27 cellular contexts compared by ENCODE assay signal in genomic region chr2:63484481-63484880, GRCh38.
DNase-seq lines count a peak whose midpoint lies in the region; ATAC-seq and TF ChIP-seq lines count a peak whose summit lies in the region.
"Had no signal": no experiment of that assay in that cellular context is flagged by ENCODE, and none has a peak within 500 bp of the region (broad histone marks: within the 10 kb centered on the region; RNA-seq: fewer than 3 reads in every experiment).

No MANE protein-coding gene starts in this region.

- no peak for TF ChIP-seq CTCF in heart right ventricle (IDR thresholded peaks at IDR 0.05)
- TF ChIP-seq CTCF in smooth muscle cell (IDR thresholded peaks at IDR 0.05; ENCODE audit: borderline replicate concordance, insufficient read depth, poor library complexity, severe bottlenecking), result no peak

- intact Hi-C loops in heart right ventricle (cut with DNase I), result loop anchor here in 1 of 10 donors (10.0 kb wide), 1 partner anchor 690 kb away; no protein-coding TSS in a partner anchor
- intact Hi-C loops in activated T-helper 2 cell treated with anti-CD3 and anti-CD28 coated beads, Interferon-gamma antibody, Interleukin-2, Interleukin-4, amounts not matched to agents 10 μg/mL and 5 μg/mL and 100 μg/mL, durations not matched to agents 14 hours and 24 hours and 36 hours (cut with micrococcal nuclease), result no loop called here

- H3K4me3 Mint-ChIP-seq in activated T-helper 2 cell treated with anti-CD3 and anti-CD28 coated beads, Interferon-gamma antibody, Interleukin-2, Interleukin-4, amounts not matched to agents 10 μg/mL and 5 μg/mL and 100 μg/mL, durations not matched to agents 14 hours and 24 hours and 36 hours (ENCODE audit: low read depth), result no peak overlapping the region
- H3K4me3 Mint-ChIP-seq in natural killer cell treated with Interleukin-12 subunit alpha and Interleukin-12 subunit beta and Interleukin-15 and Interleukin-18, amount 100 ng/mL, for 72 hours, result no peak overlapping the region
- H3K4me3 Mint-ChIP-seq: activated naive CD4-positive, alpha-beta T cell treated with anti-CD3 and anti-CD28 coated beads for 36 hours; CD14-positive monocyte; dendritic cell treated with granulocyte-macrophage colony-stimulating factor and Interleukin-4, amounts not matched to agents 40 ng/mL and 50 ng/mL, for 4 days; memory B cell had no signal

- DNase-seq in NCI-H526 (lab: John Stamatoyannopoulos, UW), result peak; percentile 91 to 95
- DNase-seq in heart right ventricle, result no peak
- peak; percentile 65 for DNase-seq in pons (ENCODE audit: low spot score)
- no peak for DNase-seq in smooth muscle cell (lab: John Stamatoyannopoulos, UW; ENCODE audit: unreplicated experiment)
- no peak for DNase-seq in activated T-helper 2 cell treated with anti-CD3 and anti-CD28 coated beads, Interferon-gamma antibody, Interleukin-2, Interleukin-4, amounts not matched to agents 10 μg/mL and 5 μg/mL and 100 μg/mL, durations not matched to agents 14 hours and 24 hours and 36 hours (ENCODE audit: low spot score)
- DNase-seq in natural killer cell treated with Interleukin-12 subunit alpha and Interleukin-12 subunit beta and Interleukin-15 and Interleukin-18, amount 100 ng/mL, for 72 hours (ENCODE audit: low spot score), result no peak
- DNase-seq: activated CD4-positive, alpha-beta T cell treated with anti-CD3 and anti-CD28 coated beads, Interleukin-2, amount 50 U/mL, for 4 hours; activated naive CD4-positive, alpha-beta T cell treated with anti-CD3 and anti-CD28 coated beads for 36 hours; body of pancreas; Calu3; DMS79; foreskin fibroblast; left colon; NCI-H1694; NK-92 treated with Interleukin-12 subunit alpha and Interleukin-12 subunit beta, amount 100 ng/mL, for 24 hours; stimulated activated CD4-positive, alpha-beta T cell treated with anti-CD3 and anti-CD28 coated beads, Interleukin-2, amount 100 ng/mL, for 24 hours; stimulated activated naive CD8-positive, alpha-beta T cell treated with anti-CD3 and anti-CD28 coated beads, Interleukin-15, Interleukin-2, amounts not matched to agents 100 U/mL and 50 U/mL, for 24 hours had no signal

- H3K9me3 Mint-ChIP-seq in activated T-helper 2 cell treated with anti-CD3 and anti-CD28 coated beads, Interferon-gamma antibody, Interleukin-2, Interleukin-4, amounts not matched to agents 10 μg/mL and 5 μg/mL and 100 μg/mL, durations not matched to agents 14 hours and 24 hours and 36 hours, result no peaks in the 10 kb centered on the region
- no peaks in the 10 kb centered on the region for H3K9me3 Mint-ChIP-seq in natural killer cell treated with Interleukin-12 subunit alpha and Interleukin-12 subunit beta and Interleukin-15 and Interleukin-18, amount 100 ng/mL, for 72 hours
- H3K9me3 Mint-ChIP-seq: activated naive CD4-positive, alpha-beta T cell treated with anti-CD3 and anti-CD28 coated beads for 36 hours; dendritic cell treated with granulocyte-macrophage colony-stimulating factor and Interleukin-4, amounts not matched to agents 40 ng/mL and 50 ng/mL, for 4 days; memory B cell had no signal

- ATAC-seq in heart right ventricle (peak in 5 of 8 donors; percentile 35 to 87 (median 59)), HG03139 (IDR thresholded peaks at IDR 0.05; ENCODE audit: unreplicated experiment) (no peak)
- ATAC-seq in natural killer cell treated with Interleukin-12 subunit alpha and Interleukin-12 subunit beta and Interleukin-15 and Interleukin-18, amount 100 ng/mL, for 72 hours, result no peak
- ATAC-seq: activated CD4-positive, CD25-positive, alpha-beta regulatory T cell treated with anti-CD3 and anti-CD28 coated beads, Interleukin-2, amount 50 U/mL, for 24 hours; body of pancreas; HCT116; left colon; stimulated activated naive CD8-positive, alpha-beta T cell treated with anti-CD3 and anti-CD28 coated beads, Interleukin-15, Interleukin-2, amounts not matched to agents 100 U/mL and 50 U/mL, for 24 hours had no signal

- no peak overlapping the region for H3K4me3 ChIP-seq in HUES6 (ENCODE audit: low read depth, low read length)
- H3K4me3 ChIP-seq in heart right ventricle, result peak overlapping the region in 4 of 10 donors; percentile 3 to 21 (median 6)
- H3K4me3 ChIP-seq in smooth muscle cell, result no peak overlapping the region
- H3K4me3 ChIP-seq: body of pancreas, esophagus muscularis mucosa, hepatocyte, thoracic aorta had no signal

- H3K27me3 ChIP-seq in HUES6 (ENCODE audit: control insufficient read depth, insufficient read depth, low read length), result no peaks in the 10 kb centered on the region
- H3K27me3 ChIP-seq in heart right ventricle, result no peaks in the 10 kb centered on the region
- H3K27me3 ChIP-seq in smooth muscle cell (ENCODE audit: low read depth), result no peaks in the 10 kb centered on the region
- H3K27me3 ChIP-seq: body of pancreas, esophagus muscularis mucosa, hepatocyte had no signal

- no peaks in the 10 kb centered on the region for H3K9me3 ChIP-seq in HUES6 (ENCODE audit: control insufficient read depth, insufficient read depth, low read depth, low read length)
- H3K9me3 ChIP-seq in heart right ventricle, result peaks cover 0 to 5% (median 0%) of the 10 kb centered on the region in 11 donors
- H3K9me3 ChIP-seq in smooth muscle cell (replicated peaks; ENCODE audit: low read depth), result no peaks in the 10 kb centered on the region
- H3K9me3 ChIP-seq: body of pancreas, esophagus muscularis mucosa, thoracic aorta had no signal

- no peaks in the 10 kb centered on the region for H3F3A ChIP-seq in smooth muscle cell (ENCODE audit: low read depth)

- 42 to 43% methylated on average over 2 of the region's 2 CpGs for WGBS in heart right ventricle, 2 donors
- 68% methylated on average over 2 of the region's 2 CpGs for WGBS in smooth muscle cell (ENCODE audit: low lambda C conversion rate)

- H3K79me2 ChIP-seq in smooth muscle cell (ENCODE audit: low read depth), result no peaks in the 10 kb centered on the region
- H3K79me2 ChIP-seq: hepatocyte had no signal

- no peaks in the 10 kb centered on the region for H3K36me3 ChIP-seq in HUES6 (ENCODE audit: control insufficient read depth, insufficient read depth, low read length)
- H3K36me3 ChIP-seq in heart right ventricle, result no peaks in the 10 kb centered on the region
- H3K36me3 ChIP-seq in smooth muscle cell (ENCODE audit: low read depth), result no peaks in the 10 kb centered on the region

- no peaks in the 10 kb centered on the region for H3K36me3 Mint-ChIP-seq in activated T-helper 2 cell treated with anti-CD3 and anti-CD28 coated beads, Interferon-gamma antibody, Interleukin-2, Interleukin-4, amounts not matched to agents 10 μg/mL and 5 μg/mL and 100 μg/mL, durations not matched to agents 14 hours and 24 hours and 36 hours (ENCODE audit: low read depth)
- H3K36me3 Mint-ChIP-seq in natural killer cell treated with Interleukin-12 subunit alpha and Interleukin-12 subunit beta and Interleukin-15 and Interleukin-18, amount 100 ng/mL, for 72 hours, result no peaks in the 10 kb centered on the region

- no peaks in the 10 kb centered on the region for H3K4me1 Mint-ChIP-seq in activated T-helper 2 cell treated with anti-CD3 and anti-CD28 coated beads, Interferon-gamma antibody, Interleukin-2, Interleukin-4, amounts not matched to agents 10 μg/mL and 5 μg/mL and 100 μg/mL, durations not matched to agents 14 hours and 24 hours and 36 hours (ENCODE audit: low read depth)
- no peaks in the 10 kb centered on the region for H3K4me1 Mint-ChIP-seq in natural killer cell treated with Interleukin-12 subunit alpha and Interleukin-12 subunit beta and Interleukin-15 and Interleukin-18, amount 100 ng/mL, for 72 hours (ENCODE audit: low read depth in 2 of 2)
- H3K4me1 Mint-ChIP-seq: CD14-positive monocyte, memory B cell had no signal

- H3K9ac ChIP-seq in HUES6 (ENCODE audit: low read length), result no peak overlapping the region
- H3K9ac ChIP-seq in smooth muscle cell (ENCODE audit: low read depth), result no peak overlapping the region

- H3K27me3 Mint-ChIP-seq in activated T-helper 2 cell treated with anti-CD3 and anti-CD28 coated beads, Interferon-gamma antibody, Interleukin-2, Interleukin-4, amounts not matched to agents 10 μg/mL and 5 μg/mL and 100 μg/mL, durations not matched to agents 14 hours and 24 hours and 36 hours (ENCODE audit: low read depth), result no peaks in the 10 kb centered on the region
- H3K27me3 Mint-ChIP-seq in natural killer cell treated with Interleukin-12 subunit alpha and Interleukin-12 subunit beta and Interleukin-15 and Interleukin-18, amount 100 ng/mL, for 72 hours, result no peaks in the 10 kb centered on the region
- H3K27me3 Mint-ChIP-seq: dendritic cell treated with granulocyte-macrophage colony-stimulating factor and Interleukin-4, amounts not matched to agents 40 ng/mL and 50 ng/mL, for 4 days; memory B cell had no signal

- H3K27ac ChIP-seq in HUES6 (ENCODE audit: low read depth, low read length), result 0 out of 2 replicates have a peak overlapping the region, but pooled peaks have one; percentile 6
- H3K27ac ChIP-seq in heart right ventricle, result peak overlapping the region in 2 of 10 donors; percentile 7 to 12
- H3K27ac ChIP-seq in smooth muscle cell (ENCODE audit: low read depth), result no peak overlapping the region
- H3K27ac ChIP-seq: body of pancreas, esophagus muscularis mucosa, hepatocyte, thoracic aorta had no signal

- H4K20me1 ChIP-seq in smooth muscle cell (ENCODE audit: low read depth), result no peaks in the 10 kb centered on the region

- H2AFZ ChIP-seq in smooth muscle cell (ENCODE audit: low read depth), result no peak overlapping the region
- H2AFZ ChIP-seq: hepatocyte had no signal

- H3K4me1 ChIP-seq in HUES6 (ENCODE audit: control insufficient read depth, insufficient read depth, low read length) (peaks cover 4% of the 10 kb centered on the region; the same call in 1 of the 2 replicates), heart right ventricle (peaks cover 0 to 6% (median 0%) of the 10 kb centered on the region in 9 donors), smooth muscle cell (ENCODE audit: low read depth) (peaks cover 4% of the 10 kb centered on the region)
- H3K4me1 ChIP-seq: body of pancreas, esophagus muscularis mucosa had no signal

- H3K4me2 ChIP-seq in smooth muscle cell, result no peak overlapping the region
- H3K4me2 ChIP-seq: hepatocyte had no signal

- H3K27ac Mint-ChIP-seq in activated T-helper 2 cell treated with anti-CD3 and anti-CD28 coated beads, Interferon-gamma antibody, Interleukin-2, Interleukin-4, amounts not matched to agents 10 μg/mL and 5 μg/mL and 100 μg/mL, durations not matched to agents 14 hours and 24 hours and 36 hours, result no peak overlapping the region
- no peak overlapping the region for H3K27ac Mint-ChIP-seq in natural killer cell treated with Interleukin-12 subunit alpha and Interleukin-12 subunit beta and Interleukin-15 and Interleukin-18, amount 100 ng/mL, for 72 hours
- H3K27ac Mint-ChIP-seq: activated naive CD4-positive, alpha-beta T cell treated with anti-CD3 and anti-CD28 coated beads for 36 hours; CD14-positive monocyte; dendritic cell treated with granulocyte-macrophage colony-stimulating factor and Interleukin-4, amounts not matched to agents 40 ng/mL and 50 ng/mL, for 4 days; memory B cell had no signal

Comparison
In these comparisons a context has a peak if more than half of its experiments do, and no peak if none do; other contexts are left out.
1. DNase-seq: peak in NCI-H526 (2 of 2) and pons (single experiment); none in heart right ventricle (0 of 2), smooth muscle cell (single experiment), activated T-helper 2 cell treated with anti-CD3 and anti-CD28 coated beads, Interferon-gamma antibody, Interleukin-2, Interleukin-4, amounts not matched to agents 10 μg/mL and 5 μg/mL and 100 μg/mL, durations not matched to agents 14 hours and 24 hours and 36 hours (single experiment) and natural killer cell treated with Interleukin-12 subunit alpha and Interleukin-12 subunit beta and Interleukin-15 and Interleukin-18, amount 100 ng/mL, for 72 hours (single experiment).
2. ATAC-seq: peak in heart right ventricle (5 of 8); none in HG03139 (single experiment) and natural killer cell treated with Interleukin-12 subunit alpha and Interleukin-12 subunit beta and Interleukin-15 and Interleukin-18, amount 100 ng/mL, for 72 hours (0 of 2).